In genomic region chr12:15164997-15165659, GRCh38 we compare ENCODE assay signal across 1 cellular context.
TF ChIP-seq lines count a peak whose summit lies in the region.

No MANE protein-coding gene starts in this region.

TF ChIP-seq in GM23338, 12 proteins besides CTCF, POLR2A, EP300 and RAD21 (continued from another document):
- TF ChIP-seq REST (IDR thresholded peaks at IDR 0.05; ENCODE audit: unreplicated experiment): no peak
- TF ChIP-seq POLR2AphosphoS5 (IDR thresholded peaks at IDR 0.05; ENCODE audit: low read depth): no peak
- TF ChIP-seq JUNB (IDR thresholded peaks at IDR 0.05; ENCODE audit: unreplicated experiment): no peak
- TF ChIP-seq ZNF114 (CRISPR knock-in tag; IDR thresholded peaks at IDR 0.05): no peak
- no peak for TF ChIP-seq ZNF331 (CRISPR knock-in tag; IDR thresholded peaks at IDR 0.05; ENCODE audit: low read depth)
